15 cellular contexts compared by ENCODE assay signal in genomic region chr1:3113047-3113740, GRCh38. TPM values are rescaled to one million over a fixed set of nuclear protein-coding genes. Genes with fewer than 3 reads are reported as not detected.
"Had no signal": no experiment of that assay in that cellular context is flagged by ENCODE, and none has a peak within 500 bp of the region (broad histone marks: within the 10 kb centered on the region; RNA-seq: fewer than 3 reads in every experiment).

No MANE protein-coding gene starts in this region.

- H3K4me3 Mint-ChIP-seq: activated CD8-positive, alpha-beta memory T cell treated with anti-CD3 and anti-CD28 coated beads, Interleukin-2, amount 10 ng/mL, durations not matched to agents 7 days and 5 days; activated naive CD8-positive, alpha-beta T cell treated with anti-CD3 and anti-CD28 coated beads, Interleukin-2, amount 10 ng/mL, durations not matched to agents 7 days and 5 days; central memory CD8-positive, alpha-beta T cell; dendritic cell treated with granulocyte-macrophage colony-stimulating factor and Interleukin-4, amounts not matched to agents 40 ng/mL and 50 ng/mL, for 4 days; effector memory CD8-positive, alpha-beta T cell; naive thymus-derived CD8-positive, alpha-beta T cell had no signal

- H3K4me1 Mint-ChIP-seq: activated CD8-positive, alpha-beta memory T cell treated with anti-CD3 and anti-CD28 coated beads, Interleukin-2, amount 10 ng/mL, durations not matched to agents 7 days and 5 days; activated naive CD8-positive, alpha-beta T cell treated with anti-CD3 and anti-CD28 coated beads, Interleukin-2, amount 10 ng/mL, durations not matched to agents 7 days and 5 days; central memory CD8-positive, alpha-beta T cell; naive thymus-derived CD8-positive, alpha-beta T cell had no signal

- H3K9me3 Mint-ChIP-seq: activated naive CD8-positive, alpha-beta T cell treated with anti-CD3 and anti-CD28 coated beads, Interleukin-2, amount 10 ng/mL, durations not matched to agents 7 days and 5 days; central memory CD8-positive, alpha-beta T cell; dendritic cell treated with granulocyte-macrophage colony-stimulating factor and Interleukin-4, amounts not matched to agents 40 ng/mL and 50 ng/mL, for 4 days; effector memory CD8-positive, alpha-beta T cell had no signal

- H3K27me3 Mint-ChIP-seq: activated CD8-positive, alpha-beta memory T cell treated with anti-CD3 and anti-CD28 coated beads, Interleukin-2, amount 10 ng/mL, durations not matched to agents 7 days and 5 days; activated naive CD8-positive, alpha-beta T cell treated with anti-CD3 and anti-CD28 coated beads, Interleukin-2, amount 10 ng/mL, durations not matched to agents 7 days and 5 days had no signal

- H3K4me3 ChIP-seq: skin epidermis had no signal

- DNase-seq: activated CD4-positive, alpha-beta T cell treated with anti-CD3 and anti-CD28 coated beads, Interleukin-2, amount 50 U/mL, for 4 hours; activated CD8-positive, alpha-beta memory T cell treated with anti-CD3 and anti-CD28 coated beads, Interleukin-2, amount 10 ng/mL, durations not matched to agents 7 days and 5 days; activated gamma-delta T cell treated with Interleukin-2 at 50 U/mL for 16 hours; activated naive CD8-positive, alpha-beta T cell treated with anti-CD3 and anti-CD28 coated beads, Interleukin-2, amount 10 ng/mL, durations not matched to agents 7 days and 5 days; activated T-cell treated with anti-CD3 and anti-CD28 coated beads, Interleukin-2, amount 50 U/mL, for 48 hours; effector memory CD8-positive, alpha-beta T cell; naive thymus-derived CD8-positive, alpha-beta T cell; occipital lobe; stimulated activated naive CD4-positive, alpha-beta T cell; substantia nigra had no signal

- H3K36me3 Mint-ChIP-seq: activated CD8-positive, alpha-beta memory T cell treated with anti-CD3 and anti-CD28 coated beads, Interleukin-2, amount 10 ng/mL, durations not matched to agents 7 days and 5 days; activated naive CD8-positive, alpha-beta T cell treated with anti-CD3 and anti-CD28 coated beads, Interleukin-2, amount 10 ng/mL, durations not matched to agents 7 days and 5 days; naive thymus-derived CD8-positive, alpha-beta T cell had no signal

- H3K27ac ChIP-seq: skin epidermis had no signal

- H3K27ac Mint-ChIP-seq: activated CD8-positive, alpha-beta memory T cell treated with anti-CD3 and anti-CD28 coated beads, Interleukin-2, amount 10 ng/mL, durations not matched to agents 7 days and 5 days; activated naive CD8-positive, alpha-beta T cell treated with anti-CD3 and anti-CD28 coated beads, Interleukin-2, amount 10 ng/mL, durations not matched to agents 7 days and 5 days; dendritic cell treated with granulocyte-macrophage colony-stimulating factor and Interleukin-4, amounts not matched to agents 40 ng/mL and 50 ng/mL, for 4 days; effector memory CD8-positive, alpha-beta T cell; naive thymus-derived CD8-positive, alpha-beta T cell had no signal

- ATAC-seq: activated CD8-positive, alpha-beta memory T cell treated with anti-CD3 and anti-CD28 coated beads, Interleukin-2, amount 10 ng/mL, durations not matched to agents 7 days and 5 days; effector memory CD8-positive, alpha-beta T cell; naive thymus-derived CD8-positive, alpha-beta T cell had no signal

RNA-seq across cellular contexts. Expression of gene PRDM16, which starts 44.2 kb away (rescaled TPM):
- total RNA-seq: activated CD8-positive, alpha-beta memory T cell treated with anti-CD3 and anti-CD28 coated beads, Interleukin-2, amount 10 ng/mL, durations not matched to agents 7 days and 5 days; activated naive CD8-positive, alpha-beta T cell treated with anti-CD3 and anti-CD28 coated beads, Interleukin-2, amount 10 ng/mL, durations not matched to agents 7 days and 5 days; mononuclear cell; naive thymus-derived CD8-positive, alpha-beta T cell; T-helper 2 cell treated with Interferon-gamma antibody and Interleukin-4, amounts not matched to agents 100 ng/mL and 5 ng/mL, for 36 hours had no signal
- polyA plus RNA-seq: naive thymus-derived CD8-positive, alpha-beta T cell had no signal
